ENCODE assay signal across 29 cellular contexts in genomic region chr2:207995887-207996286, GRCh38. TPM values are rescaled to one million over a fixed set of nuclear protein-coding genes. Genes with fewer than 3 reads are reported as not detected.
DNase-seq lines count a peak whose midpoint lies in the region; ATAC-seq and TF ChIP-seq lines count a peak whose summit lies in the region.
"Had no signal": no experiment of that assay in that cellular context is flagged by ENCODE, and none has a peak within 500 bp of the region (broad histone marks: within the 10 kb centered on the region; RNA-seq: fewer than 3 reads in every experiment).

No MANE protein-coding gene starts in this region.

- no peaks in the 10 kb centered on the region for H3K9me3 Mint-ChIP-seq in activated T-cell treated with anti-CD3 and anti-CD28 coated beads, Interleukin-2, amount 50 U/mL, for 24 hours
- H3K9me3 Mint-ChIP-seq in activated T-helper 17 cell treated with anti-CD3 and anti-CD28 coated beads, Interleukin-2, amount 50 U/mL, for 72 hours = no peaks in the 10 kb centered on the region
- H3K9me3 Mint-ChIP-seq: activated naive CD4-positive, alpha-beta T cell treated with anti-CD3 and anti-CD28 coated beads, Interleukin-2, amount 10 ng/mL, durations not matched to agents 7 days and 5 days; natural killer cell treated with Interleukin-12 subunit alpha and Interleukin-12 subunit beta and Interleukin-15 and Interleukin-18, amount 100 ng/mL, for 72 hours; stimulated activated effector memory CD8-positive, alpha-beta T cell treated with anti-CD3 and anti-CD28 coated beads, Interleukin-12 subunit alpha, Interleukin-12 subunit beta, amount 100 ng/mL, for 72 hours had no signal

- H3K4me3 ChIP-seq in fibroblast of mammary gland (ENCODE audit: control insufficient read depth, low read depth, low read length) (no peak overlapping the region), SJCRH30 (no peak overlapping the region)
- H3K4me3 ChIP-seq: colonic mucosa, heart left ventricle, lung, mucosa of descending colon, Peyer's patch had no signal

- no peak overlapping the region for H3K27ac ChIP-seq in SJCRH30
- H3K27ac ChIP-seq: colonic mucosa, epithelial cell of prostate, heart left ventricle, Peyer's patch, VCaP had no signal

- peak overlapping the region; percentile 19 for H3K27ac Mint-ChIP-seq in activated T-cell treated with anti-CD3 and anti-CD28 coated beads, Interleukin-2, amount 50 U/mL, for 24 hours
- H3K27ac Mint-ChIP-seq in activated T-helper 17 cell treated with anti-CD3 and anti-CD28 coated beads, Interleukin-2, amount 50 U/mL, for 72 hours = peak overlapping the region; percentile 40
- H3K27ac Mint-ChIP-seq: activated naive CD4-positive, alpha-beta T cell treated with anti-CD3 and anti-CD28 coated beads, Interleukin-2, amount 10 ng/mL, durations not matched to agents 7 days and 5 days; CD14-positive monocyte; natural killer cell treated with Interleukin-12 subunit alpha and Interleukin-12 subunit beta and Interleukin-15 and Interleukin-18, amount 100 ng/mL, for 72 hours; stimulated activated effector memory CD8-positive, alpha-beta T cell treated with anti-CD3 and anti-CD28 coated beads, Interleukin-12 subunit alpha, Interleukin-12 subunit beta, amount 100 ng/mL, for 72 hours had no signal

- peaks cover 33% of the 10 kb centered on the region for H3K36me3 Mint-ChIP-seq in activated T-cell treated with anti-CD3 and anti-CD28 coated beads, Interleukin-2, amount 50 U/mL, for 24 hours (ENCODE audit: low read depth)
- peaks cover 28% of the 10 kb centered on the region for H3K36me3 Mint-ChIP-seq in activated T-helper 17 cell treated with anti-CD3 and anti-CD28 coated beads, Interleukin-2, amount 50 U/mL, for 72 hours (ENCODE audit: low read depth)
- H3K36me3 Mint-ChIP-seq: activated naive CD4-positive, alpha-beta T cell treated with anti-CD3 and anti-CD28 coated beads, Interleukin-2, amount 10 ng/mL, durations not matched to agents 7 days and 5 days had no signal

- H3K36me3 ChIP-seq in SJCRH30 = no peaks in the 10 kb centered on the region; the same call in 1 of the 2 replicates
- H3K36me3 ChIP-seq: colonic mucosa had no signal

- H3K9me3 ChIP-seq in SJCRH30 (replicated peaks) = no peaks in the 10 kb centered on the region
- H3K9me3 ChIP-seq: colonic mucosa, heart left ventricle, mucosa of descending colon, Peyer's patch had no signal

- ATAC-seq in activated T-helper 17 cell treated with anti-CD3 and anti-CD28 coated beads, Interleukin-2, amount 50 U/mL, for 72 hours (replicated peaks) = no peak
- ATAC-seq in HG02798 (IDR thresholded peaks at IDR 0.05; ENCODE audit: poor library complexity, unreplicated experiment) = no peak
- ATAC-seq: heart left ventricle; mucosa of descending colon; natural killer cell treated with Interleukin-12 subunit alpha and Interleukin-12 subunit beta and Interleukin-15 and Interleukin-18, amount 100 ng/mL, for 72 hours; stimulated activated effector memory CD8-positive, alpha-beta T cell treated with anti-CD3 and anti-CD28 coated beads, Interleukin-12 subunit alpha, Interleukin-12 subunit beta, amount 100 ng/mL, for 72 hours had no signal

- H3K27me3 ChIP-seq in SJCRH30 = no peaks in the 10 kb centered on the region
- H3K27me3 ChIP-seq: colonic mucosa, heart left ventricle, Peyer's patch had no signal

- no peaks in the 10 kb centered on the region for H3K27me3 Mint-ChIP-seq in activated T-cell treated with anti-CD3 and anti-CD28 coated beads, Interleukin-2, amount 50 U/mL, for 24 hours
- H3K27me3 Mint-ChIP-seq in activated T-helper 17 cell treated with anti-CD3 and anti-CD28 coated beads, Interleukin-2, amount 50 U/mL, for 72 hours = no peaks in the 10 kb centered on the region
- H3K27me3 Mint-ChIP-seq: activated naive CD4-positive, alpha-beta T cell treated with anti-CD3 and anti-CD28 coated beads, Interleukin-2, amount 10 ng/mL, durations not matched to agents 7 days and 5 days; natural killer cell treated with Interleukin-12 subunit alpha and Interleukin-12 subunit beta and Interleukin-15 and Interleukin-18, amount 100 ng/mL, for 72 hours had no signal

- TF ChIP-seq CTCF in fibroblast of mammary gland (conservative IDR thresholded peaks at IDR 0.05; ENCODE audit: control insufficient read depth, insufficient read depth, low read depth, low read length) = no peak

- peaks cover 18% of the 10 kb centered on the region for H3K4me1 ChIP-seq in SJCRH30
- H3K4me1 ChIP-seq: colonic mucosa, Peyer's patch had no signal

- no peak for DNase-seq in activated T-cell treated with anti-CD3 and anti-CD28 coated beads, Interleukin-2, amount 50 U/mL, for 24 hours
- DNase-seq in activated T-cell treated with anti-CD3 and anti-CD28 coated beads, Interleukin-2, amount 50 U/mL, for 48 hours = no peak
- peak; percentile 48 for DNase-seq in fibroblast of mammary gland (ENCODE audit: low read depth)
- DNase-seq in stromal cell of bone marrow (ENCODE audit: low read depth) = peak; percentile 25
- DNase-seq in SJCRH30 = no peak
- no peak for DNase-seq in activated CD8-positive, alpha-beta memory T cell treated with anti-CD3 and anti-CD28 coated beads, Interleukin-2, amount 50 U/mL, for 4 hours
- DNase-seq: activated CD4-positive, alpha-beta T cell treated with anti-CD3 and anti-CD28 coated beads for 48 hours; activated naive CD4-positive, alpha-beta T cell treated with anti-CD3 and anti-CD28 coated beads, Interleukin-2, amount 10 ng/mL, durations not matched to agents 7 days and 5 days; colonic mucosa; DND-41; effector CD4-positive, alpha-beta T cell; GOT3; heart left ventricle; KBM-7; mucosa of descending colon; NCI-H1092 treated with DMSO at 0.1 percent for 48 hours; NCI-H1694 treated with DMSO at 0.1 percent for 48 hours; NCI-H82; occipital lobe; Peyer's patch; SHP77 had no signal

- no peak overlapping the region for H3K4me3 Mint-ChIP-seq in activated T-cell treated with anti-CD3 and anti-CD28 coated beads, Interleukin-2, amount 50 U/mL, for 24 hours
- peak overlapping the region; percentile 32 for H3K4me3 Mint-ChIP-seq in activated T-helper 17 cell treated with anti-CD3 and anti-CD28 coated beads, Interleukin-2, amount 50 U/mL, for 72 hours
- H3K4me3 Mint-ChIP-seq: activated naive CD4-positive, alpha-beta T cell treated with anti-CD3 and anti-CD28 coated beads, Interleukin-2, amount 10 ng/mL, durations not matched to agents 7 days and 5 days; CD14-positive monocyte; natural killer cell treated with Interleukin-12 subunit alpha and Interleukin-12 subunit beta and Interleukin-15 and Interleukin-18, amount 100 ng/mL, for 72 hours; stimulated activated effector memory CD8-positive, alpha-beta T cell treated with anti-CD3 and anti-CD28 coated beads, Interleukin-12 subunit alpha, Interleukin-12 subunit beta, amount 100 ng/mL, for 72 hours had no signal

- peaks cover 31% of the 10 kb centered on the region for H3K4me1 Mint-ChIP-seq in activated T-cell treated with anti-CD3 and anti-CD28 coated beads, Interleukin-2, amount 50 U/mL, for 24 hours (ENCODE audit: low read depth)
- peaks cover 19% of the 10 kb centered on the region for H3K4me1 Mint-ChIP-seq in activated T-helper 17 cell treated with anti-CD3 and anti-CD28 coated beads, Interleukin-2, amount 50 U/mL, for 72 hours

RNA-seq across cellular contexts. Expression of gene PLEKHM3, which starts 29.4 kb away (rescaled TPM):
- 1 to 10 TPM; 3.2 to 5.3 TPM for total RNA-seq in activated T-helper 17 cell treated with anti-CD3 and anti-CD28 coated beads, Interleukin-2, amount 50 U/mL, for 72 hours
- total RNA-seq in SJCRH30 (2014; rRNA removed; shearing (Covaris generic)) = 5.1 and 6.1 TPM in 2 replicates

Comparison
In these comparisons a context has a peak if more than half of its experiments do, and no peak if none do; other contexts are left out.
1. DNase-seq: peak in fibroblast of mammary gland (single experiment) and stromal cell of bone marrow (single experiment); none in activated T-cell treated with anti-CD3 and anti-CD28 coated beads, Interleukin-2, amount 50 U/mL, for 24 hours (single experiment), activated T-cell treated with anti-CD3 and anti-CD28 coated beads, Interleukin-2, amount 50 U/mL, for 48 hours (0 of 2), SJCRH30 (0 of 2) and activated CD8-positive, alpha-beta memory T cell treated with anti-CD3 and anti-CD28 coated beads, Interleukin-2, amount 50 U/mL, for 4 hours (single experiment).